Comparison of ENCODE assay signal across 1 cellular context in the genomic region with DNA sequence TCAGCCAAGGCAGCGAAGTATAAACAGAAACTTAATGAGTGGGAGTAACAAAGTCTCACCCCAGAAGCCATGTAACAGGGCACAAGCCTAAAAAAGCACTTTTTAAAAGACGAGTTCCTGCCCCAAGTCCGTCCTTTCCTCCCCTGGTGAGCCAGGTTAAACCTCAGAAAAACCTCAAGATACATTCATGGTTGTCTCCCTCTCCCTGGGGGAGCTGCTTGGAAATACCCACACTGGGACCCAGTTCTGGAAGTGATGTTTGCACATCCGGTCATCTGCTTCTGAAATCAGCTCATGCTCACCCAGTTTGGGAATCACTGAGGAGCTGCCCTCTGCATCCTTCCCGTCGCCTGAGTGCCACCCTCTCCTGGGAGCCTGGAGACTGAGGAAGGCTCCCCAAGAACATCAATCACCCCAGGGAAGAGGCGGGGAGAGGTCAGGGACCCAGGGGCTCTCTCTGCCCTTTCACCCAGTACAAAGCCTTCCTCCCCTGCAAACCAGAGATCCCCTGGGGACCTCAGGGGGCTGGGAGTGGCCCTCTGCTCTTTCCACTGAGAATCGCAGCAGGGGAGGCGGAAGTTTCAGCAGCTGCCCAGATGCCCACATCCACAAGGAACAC.
TF ChIP-seq lines count a peak whose summit lies in the region.

No MANE protein-coding gene starts in this region.

TF ChIP-seq in IMR-90, 13 proteins besides CTCF, POLR2A, EP300 and RAD21:
- TF ChIP-seq BHLHE40 (IDR thresholded peaks at IDR 0.05; ENCODE audit: low read depth, low read length) (no peak), RFX5 (IDR thresholded peaks at IDR 0.05; ENCODE audit: low read depth, low read length) (no peak), RCOR1 (IDR thresholded peaks at IDR 0.05; ENCODE audit: insufficient replicate concordance, low read length) (no peak), SMC3 (IDR thresholded peaks at IDR 0.05; ENCODE audit: low read depth, low read length) (no peak), FOS (IDR thresholded peaks at IDR 0.05; ENCODE audit: low read depth, low read length) (no peak), MAFK (IDR thresholded peaks at IDR 0.05; ENCODE audit: low read depth, low read length) (no peak), MAZ (IDR thresholded peaks at IDR 0.05; ENCODE audit: borderline replicate concordance, low read depth, low read length) (no peak), NFE2L2 (IDR thresholded peaks at IDR 0.05; ENCODE audit: low read depth, low read length) (no peak), MXI1 (IDR thresholded peaks at IDR 0.05; ENCODE audit: borderline replicate concordance, low read depth, low read length) (no peak), USF2 (IDR thresholded peaks at IDR 0.05; ENCODE audit: low read depth, low read length) (no peak)
- TF ChIP-seq, protein P1, sequence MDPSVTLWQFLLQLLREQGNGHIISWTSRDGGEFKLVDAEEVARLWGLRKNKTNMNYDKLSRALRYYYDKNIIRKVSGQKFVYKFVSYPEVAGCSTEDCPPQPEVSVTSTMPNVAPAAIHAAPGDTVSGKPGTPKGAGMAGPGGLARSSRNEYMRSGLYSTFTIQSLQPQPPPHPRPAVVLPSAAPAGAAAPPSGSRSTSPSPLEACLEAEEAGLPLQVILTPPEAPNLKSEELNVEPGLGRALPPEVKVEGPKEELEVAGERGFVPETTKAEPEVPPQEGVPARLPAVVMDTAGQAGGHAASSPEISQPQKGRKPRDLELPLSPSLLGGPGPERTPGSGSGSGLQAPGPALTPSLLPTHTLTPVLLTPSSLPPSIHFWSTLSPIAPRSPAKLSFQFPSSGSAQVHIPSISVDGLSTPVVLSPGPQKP (IDR thresholded peaks at IDR 0.05; ENCODE audit: borderline replicate concordance, low read depth, low read length), result no peak
